In genomic region chr5:37816331-37816730, GRCh38 we compare ENCODE assay signal across 18 cellular contexts. TPM values are rescaled to one million over a fixed set of nuclear protein-coding genes. Genes with fewer than 3 reads are reported as not detected.
"Had no signal": no experiment of that assay in that cellular context is flagged by ENCODE, and none has a peak within 500 bp of the region (broad histone marks: within the 10 kb centered on the region; RNA-seq: fewer than 3 reads in every experiment).

No MANE protein-coding gene starts in this region.

- H3K4me1 ChIP-seq: stomach, thyroid gland, vagina had no signal

- H3K9me3 Mint-ChIP-seq: central memory CD8-positive, alpha-beta T cell; neural crest cell had no signal

- DNase-seq: activated CD4-positive, alpha-beta T cell treated with anti-CD3 and anti-CD28 coated beads, Interleukin-2, amount 50 U/mL, for 4 hours; activated CD4-positive, CD25-positive, alpha-beta regulatory T cell treated with anti-CD3 and anti-CD28 coated beads, Interleukin-2, amount 50 U/mL, for 72 hours; activated naive CD4-positive, alpha-beta T cell treated with anti-CD3 and anti-CD28 coated beads, Interleukin-2, amount 50 U/mL, for 16 hours; cortex of kidney; effector CD8-positive, alpha-beta T cell; kidney glomerular epithelial cell; ovary; sigmoid colon; stimulated activated CD4-positive, alpha-beta T cell treated with anti-CD3 and anti-CD28 coated beads, Interleukin-12 subunit alpha, Interleukin-12 subunit beta, amount 100 ng/mL, for 4 hours; stimulated activated CD4-positive, alpha-beta T cell treated with anti-CD3 and anti-CD28 coated beads, Interleukin-2, amount 100 ng/mL, for 24 hours; stomach; T-helper 1 cell; T1000; thyroid gland had no signal

- H3K27ac ChIP-seq: ovary, stomach, thyroid gland, vagina had no signal

- H3K36me3 ChIP-seq: ovary, thyroid gland, vagina had no signal

- H3K4me1 Mint-ChIP-seq: central memory CD8-positive, alpha-beta T cell had no signal

- H3K9me3 ChIP-seq: ovary, sigmoid colon, stomach, thyroid gland, vagina had no signal

- H3K27me3 ChIP-seq: ovary, sigmoid colon, thyroid gland, vagina had no signal

- H3K4me3 Mint-ChIP-seq: central memory CD8-positive, alpha-beta T cell; neural crest cell had no signal

- H3K4me3 ChIP-seq: ovary, sigmoid colon, stomach, thyroid gland, vagina had no signal

RNA-seq across cellular contexts. Expression of gene GDNF, which starts 23.5 kb away (rescaled TPM):
- total RNA-seq: endothelial cell of umbilical vein, thyroid gland had no signal
- polyA plus RNA-seq: endothelial cell of umbilical vein had no signal
